Comparison of ENCODE assay signal across 1 cellular context in the genomic region with DNA sequence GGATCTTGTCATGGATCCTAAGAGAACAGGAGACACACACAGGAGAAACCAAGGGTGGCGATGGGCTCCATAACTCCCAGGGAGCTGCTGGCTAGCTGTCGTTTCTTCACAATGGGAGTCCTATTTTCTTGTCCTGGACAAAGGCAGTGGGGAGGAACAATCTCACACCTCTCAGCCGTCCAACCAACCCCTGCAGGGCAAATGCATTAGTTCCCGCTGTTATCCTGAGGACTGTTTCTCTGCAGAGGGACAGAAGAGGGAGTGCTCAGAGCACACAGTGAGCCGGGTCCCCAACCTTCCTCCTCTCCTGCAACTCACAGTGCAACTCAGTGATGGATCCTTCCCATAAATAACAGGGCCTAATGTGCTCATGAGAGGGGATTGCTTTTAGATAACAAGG.
TF ChIP-seq lines count a peak whose summit lies in the region.

No MANE protein-coding gene starts in this region.

TF ChIP-seq in H1, 55 proteins besides CTCF, POLR2A, EP300 and RAD21:
- TF ChIP-seq SP4 (IDR thresholded peaks at IDR 0.05; ENCODE audit: low read length) (no peak), NANOG (IDR thresholded peaks at IDR 0.05; ENCODE audit: insufficient read depth, low read depth, low read length, poor library complexity, severe bottlenecking) (peak; percentile 95), TAF1 (IDR thresholded peaks at IDR 0.05; ENCODE audit: low read depth, low read length) (no peak), JUN (IDR thresholded peaks at IDR 0.05; ENCODE audit: low read depth, low read length) (no peak), KDM4A (IDR thresholded peaks at IDR 0.05; ENCODE audit: low read depth, low read length, severe bottlenecking) (no peak), CHD1 (IDR thresholded peaks at IDR 0.05; ENCODE audit: low read depth, low read length) (no peak), SP2 (IDR thresholded peaks at IDR 0.05; ENCODE audit: low read length) (no peak), FOSL1 (IDR thresholded peaks at IDR 0.05; ENCODE audit: insufficient read depth, low read depth, low read length) (no peak), MAFK (IDR thresholded peaks at IDR 0.05; ENCODE audit: low read depth, low read length) (no peak), SIRT6 (IDR thresholded peaks at IDR 0.05; ENCODE audit: low read length) (no peak), POU5F1 (IDR thresholded peaks at IDR 0.05; ENCODE audit: low read depth, low read length) (no peak)
- TF ChIP-seq, protein P1, sequence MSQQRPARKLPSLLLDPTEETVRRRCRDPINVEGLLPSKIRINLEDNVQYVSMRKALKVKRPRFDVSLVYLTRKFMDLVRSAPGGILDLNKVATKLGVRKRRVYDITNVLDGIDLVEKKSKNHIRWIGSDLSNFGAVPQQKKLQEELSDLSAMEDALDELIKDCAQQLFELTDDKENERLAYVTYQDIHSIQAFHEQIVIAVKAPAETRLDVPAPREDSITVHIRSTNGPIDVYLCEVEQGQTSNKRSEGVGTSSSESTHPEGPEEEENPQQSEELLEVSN (IDR thresholded peaks at IDR 0.05), result peak; percentile 39; the same call in 1 of the 2 replicates
